In the genomic region with DNA sequence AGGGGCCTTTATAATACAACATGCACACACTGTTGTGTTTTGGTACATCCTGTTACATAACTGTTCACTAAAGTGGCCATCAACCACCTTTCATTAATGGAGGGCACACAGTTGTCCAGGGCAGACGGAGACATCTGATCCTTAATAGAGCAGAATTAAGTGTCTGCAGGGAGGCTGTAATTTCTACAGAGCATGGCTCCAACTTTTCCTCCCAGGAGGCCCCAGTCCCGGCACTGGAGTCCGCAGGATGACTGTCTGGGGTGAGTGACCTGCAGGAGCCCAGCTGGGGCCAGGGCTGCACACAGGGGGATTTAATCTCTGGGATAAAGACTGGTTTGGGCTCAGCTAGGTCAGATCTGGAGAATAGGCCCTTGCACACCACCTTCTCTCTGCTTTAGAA, we compare ENCODE assay signal across 17 cellular contexts.
DNase-seq lines count a peak whose midpoint lies in the region; ATAC-seq and TF ChIP-seq lines count a peak whose summit lies in the region.
"Had no signal": no experiment of that assay in that cellular context is flagged by ENCODE, and none has a peak within 500 bp of the region (broad histone marks: within the 10 kb centered on the region; RNA-seq: fewer than 3 reads in every experiment).

No MANE protein-coding gene starts in this region.

- H3K9ac ChIP-seq in smooth muscle cell (ENCODE audit: low read depth), result no peak overlapping the region
- H3K9ac ChIP-seq: BLaER1 had no signal

- no peaks in the 10 kb centered on the region for H3K36me3 ChIP-seq in HEK293 (ENCODE audit: control insufficient read depth in 2 of 2, insufficient read depth in 1 of 2, low read length in 2 of 2)
- no peaks in the 10 kb centered on the region for H3K36me3 ChIP-seq in right lobe of liver
- H3K36me3 ChIP-seq in smooth muscle cell (ENCODE audit: low read depth), result no peaks in the 10 kb centered on the region
- H3K36me3 ChIP-seq: BLaER1 had no signal

- H3K27ac ChIP-seq in HEK293 (ENCODE audit: extremely low read depth, low read depth, low read length) (no peak overlapping the region), right lobe of liver (peak overlapping the region; percentile 34 to 49 (median 37)), smooth muscle cell (ENCODE audit: low read depth) (peak overlapping the region; percentile 81)
- H3K27ac ChIP-seq: BLaER1 had no signal

- intact Hi-C loops in right lobe of liver (cut with DNase I), result no loop called here

- peaks cover 20% of the 10 kb centered on the region for H3K79me2 ChIP-seq in smooth muscle cell (ENCODE audit: low read depth)

- TF ChIP-seq POLR2A in right lobe of liver (IDR thresholded peaks at IDR 0.05), result no peak

- WGBS in right lobe of liver (ENCODE audit: insufficient coverage, low coverage, low lambda C conversion rate, missing lambda C conversion rate), result no CpG with 5 or more reads among the region's 3 CpGs
- 59% methylated on average over 3 of the region's 3 CpGs for WGBS in smooth muscle cell (ENCODE audit: low lambda C conversion rate)

- POLR2A ChIA-PET in HEK293 (lab: Yijun Ruan, JAX), result no interaction called here

- H3F3A ChIP-seq in smooth muscle cell (ENCODE audit: low read depth), result peaks cover 19% of the 10 kb centered on the region

- TF ChIP-seq CTCF in HEK293 (tag by site-specific recombination; IDR thresholded peaks at IDR 0.05) (no peak), right lobe of liver (IDR thresholded peaks at IDR 0.05) (no peak), smooth muscle cell (IDR thresholded peaks at IDR 0.05; ENCODE audit: borderline replicate concordance, insufficient read depth, poor library complexity, severe bottlenecking) (no peak)

- no peaks in the 10 kb centered on the region for H3K27me3 ChIP-seq in right lobe of liver
- no peaks in the 10 kb centered on the region for H3K27me3 ChIP-seq in smooth muscle cell (ENCODE audit: low read depth)
- H3K27me3 ChIP-seq: BLaER1 had no signal

- peaks cover 29% of the 10 kb centered on the region for H4K20me1 ChIP-seq in smooth muscle cell (ENCODE audit: low read depth)

- H3K4me2 ChIP-seq in smooth muscle cell, result no peak overlapping the region
- H3K4me2 ChIP-seq: BLaER1 had no signal

- DNase-seq in cerebellar cortex (ENCODE audit: low spot score), result peak; percentile 88
- no peak for DNase-seq in right lobe of liver
- DNase-seq in smooth muscle cell (lab: John Stamatoyannopoulos, UW; ENCODE audit: unreplicated experiment), result no peak
- no peak for DNase-seq in hippocampal formation (lab: John Stamatoyannopoulos, UW)
- DNase-seq in stimulated activated CD4-positive, alpha-beta T cell treated with anti-CD3 and anti-CD28 coated beads, Interleukin-12 subunit alpha, Interleukin-12 subunit beta, amount 100 ng/mL, for 4 hours, result no peak
- no peak for DNase-seq in NCI-H510A (lab: John Stamatoyannopoulos, UW)
- DNase-seq: activated CD4-positive, alpha-beta T cell treated with anti-CD3 and anti-CD28 coated beads for 48 hours; activated T-cell treated with anti-CD3 and anti-CD28 coated beads for 4 hours; DND-41; HFFc6; NCI-H187; NCI-H748 treated with DMSO at 0.1 percent for 48 hours; stimulated activated naive CD8-positive, alpha-beta T cell treated with anti-CD3 and anti-CD28 coated beads, Interleukin-15, amount 100 ng/mL, for 72 hours had no signal

- H3K9me3 ChIP-seq in HEK293 (ENCODE audit: control insufficient read depth, insufficient read depth, low read depth, low read length), result no peaks in the 10 kb centered on the region
- H3K9me3 ChIP-seq in right lobe of liver, result no peaks in the 10 kb centered on the region
- no peaks in the 10 kb centered on the region for H3K9me3 ChIP-seq in smooth muscle cell (replicated peaks; ENCODE audit: low read depth)
- H3K9me3 ChIP-seq: BLaER1 had no signal

- CTCF ChIA-PET in HEK293 (lab: Yijun Ruan, JAX), result no interaction called here

- H3K4me3 ChIP-seq in HEK293 (ENCODE audit: low read depth, low read length), result no peak overlapping the region
- H3K4me3 ChIP-seq in right lobe of liver, result no peak overlapping the region
- H3K4me3 ChIP-seq in smooth muscle cell, result no peak overlapping the region
- H3K4me3 ChIP-seq: BLaER1 had no signal

- no peak overlapping the region for H2AFZ ChIP-seq in smooth muscle cell (ENCODE audit: low read depth)

- H3K4me1 ChIP-seq in HEK293 (ENCODE audit: control insufficient read depth, insufficient read depth, low read length) (peaks cover 5% of the 10 kb centered on the region; the same call in 1 of the 2 replicates), right lobe of liver (peaks cover 0 to 62% (median 28%) of the 10 kb centered on the region in 4 donors), smooth muscle cell (ENCODE audit: low read depth) (peaks cover 31% of the 10 kb centered on the region)

- ATAC-seq in right lobe of liver (no peak), HG02623 (IDR thresholded peaks at IDR 0.05; ENCODE audit: unreplicated experiment) (no peak)
- ATAC-seq: activated naive CD4-positive, alpha-beta T cell treated with anti-CD3 and anti-CD28 coated beads, Interleukin-2, amount 50 U/mL, for 72 hours; stimulated activated naive CD8-positive, alpha-beta T cell treated with anti-CD3 and anti-CD28 coated beads, Interleukin-15, amount 100 ng/mL, for 72 hours had no signal

TF ChIP-seq in HEK293, 187 proteins besides CTCF, POLR2A, EP300 and RAD21:
- peak; percentile 66 for TF ChIP-seq ZIC2 (tag by site-specific recombination; IDR thresholded peaks at IDR 0.05)
- TF ChIP-seq SCRT2 (tag by site-specific recombination; IDR thresholded peaks at IDR 0.05), result no peak
- TF ChIP-seq, protein P1, sequence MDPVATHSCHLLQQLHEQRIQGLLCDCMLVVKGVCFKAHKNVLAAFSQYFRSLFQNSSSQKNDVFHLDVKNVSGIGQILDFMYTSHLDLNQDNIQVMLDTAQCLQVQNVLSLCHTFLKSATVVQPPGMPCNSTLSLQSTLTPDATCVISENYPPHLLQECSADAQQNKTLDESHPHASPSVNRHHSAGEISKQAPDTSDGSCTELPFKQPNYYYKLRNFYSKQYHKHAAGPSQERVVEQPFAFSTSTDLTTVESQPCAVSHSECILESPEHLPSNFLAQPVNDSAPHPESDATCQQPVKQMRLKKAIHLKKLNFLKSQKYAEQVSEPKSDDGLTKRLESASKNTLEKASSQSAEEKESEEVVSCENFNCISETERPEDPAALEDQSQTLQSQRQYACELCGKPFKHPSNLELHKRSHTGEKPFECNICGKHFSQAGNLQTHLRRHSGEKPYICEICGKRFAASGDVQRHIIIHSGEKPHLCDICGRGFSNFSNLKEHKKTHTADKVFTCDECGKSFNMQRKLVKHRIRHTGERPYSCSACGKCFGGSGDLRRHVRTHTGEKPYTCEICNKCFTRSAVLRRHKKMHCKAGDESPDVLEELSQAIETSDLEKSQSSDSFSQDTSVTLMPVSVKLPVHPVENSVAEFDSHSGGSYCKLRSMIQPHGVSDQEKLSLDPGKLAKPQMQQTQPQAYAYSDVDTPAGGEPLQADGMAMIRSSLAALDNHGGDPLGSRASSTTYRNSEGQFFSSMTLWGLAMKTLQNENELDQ (tag by site-specific recombination; IDR thresholded peaks at IDR 0.05; ENCODE audit: low read depth), result no peak
- TF ChIP-seq, protein P2, sequence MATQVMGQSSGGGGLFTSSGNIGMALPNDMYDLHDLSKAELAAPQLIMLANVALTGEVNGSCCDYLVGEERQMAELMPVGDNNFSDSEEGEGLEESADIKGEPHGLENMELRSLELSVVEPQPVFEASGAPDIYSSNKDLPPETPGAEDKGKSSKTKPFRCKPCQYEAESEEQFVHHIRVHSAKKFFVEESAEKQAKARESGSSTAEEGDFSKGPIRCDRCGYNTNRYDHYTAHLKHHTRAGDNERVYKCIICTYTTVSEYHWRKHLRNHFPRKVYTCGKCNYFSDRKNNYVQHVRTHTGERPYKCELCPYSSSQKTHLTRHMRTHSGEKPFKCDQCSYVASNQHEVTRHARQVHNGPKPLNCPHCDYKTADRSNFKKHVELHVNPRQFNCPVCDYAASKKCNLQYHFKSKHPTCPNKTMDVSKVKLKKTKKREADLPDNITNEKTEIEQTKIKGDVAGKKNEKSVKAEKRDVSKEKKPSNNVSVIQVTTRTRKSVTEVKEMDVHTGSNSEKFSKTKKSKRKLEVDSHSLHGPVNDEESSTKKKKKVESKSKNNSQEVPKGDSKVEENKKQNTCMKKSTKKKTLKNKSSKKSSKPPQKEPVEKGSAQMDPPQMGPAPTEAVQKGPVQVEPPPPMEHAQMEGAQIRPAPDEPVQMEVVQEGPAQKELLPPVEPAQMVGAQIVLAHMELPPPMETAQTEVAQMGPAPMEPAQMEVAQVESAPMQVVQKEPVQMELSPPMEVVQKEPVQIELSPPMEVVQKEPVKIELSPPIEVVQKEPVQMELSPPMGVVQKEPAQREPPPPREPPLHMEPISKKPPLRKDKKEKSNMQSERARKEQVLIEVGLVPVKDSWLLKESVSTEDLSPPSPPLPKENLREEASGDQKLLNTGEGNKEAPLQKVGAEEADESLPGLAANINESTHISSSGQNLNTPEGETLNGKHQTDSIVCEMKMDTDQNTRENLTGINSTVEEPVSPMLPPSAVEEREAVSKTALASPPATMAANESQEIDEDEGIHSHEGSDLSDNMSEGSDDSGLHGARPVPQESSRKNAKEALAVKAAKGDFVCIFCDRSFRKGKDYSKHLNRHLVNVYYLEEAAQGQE (tag by site-specific recombination; IDR thresholded peaks at IDR 0.05), result no peak
- no peak for TF ChIP-seq ZNF169 (tag by site-specific recombination; IDR thresholded peaks at IDR 0.05)
- TF ChIP-seq ZBTB48 (tag by site-specific recombination; IDR thresholded peaks at IDR 0.05), result no peak
- TF ChIP-seq ZBTB17 (tag by site-specific recombination; IDR thresholded peaks at IDR 0.05), result no peak
